In the genomic region with DNA sequence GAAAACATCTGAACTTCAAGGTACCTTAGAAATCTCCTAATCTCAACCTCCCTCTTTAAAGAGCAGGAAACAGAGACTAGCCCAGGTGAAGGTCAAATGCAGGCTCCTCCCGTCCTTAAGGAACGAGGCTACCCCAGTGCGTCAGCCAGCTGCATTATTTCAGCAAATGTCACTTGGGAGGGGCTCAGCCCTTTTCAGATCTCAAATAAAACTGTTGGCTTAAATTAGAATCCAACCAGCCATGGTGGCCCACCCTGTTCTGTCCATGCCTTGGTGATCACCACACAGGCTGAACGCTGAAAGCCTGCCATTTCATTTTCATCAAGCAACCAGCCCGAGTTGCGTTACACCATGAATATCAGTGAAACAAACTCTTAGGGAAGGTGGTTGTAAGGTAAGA, we compare ENCODE assay signal across 29 cellular contexts. TPM values are rescaled to one million over a fixed set of nuclear protein-coding genes. Genes with fewer than 3 reads are reported as not detected.
DNase-seq lines count a peak whose midpoint lies in the region; ATAC-seq, FAIRE-seq and TF ChIP-seq lines count a peak whose summit lies in the region.
"Had no signal": no experiment of that assay in that cellular context is flagged by ENCODE, and none has a peak within 500 bp of the region (broad histone marks: within the 10 kb centered on the region; RNA-seq: fewer than 3 reads in every experiment).

No MANE protein-coding gene starts in this region.

- no TSS peak for BruUV-seq in MCF 10A (replicated peaks; lab: Mats Ljungman, UMichigan)

- CTCF ChIA-PET in MCF 10A (lab: Yijun Ruan, JAX), result interaction anchor here (1.1 to 3.8 kb wide), 2 partner anchors 17 to 69 kb away, joined by 3 to 13 read pairs; no protein-coding TSS in a partner anchor
- CTCF ChIA-PET in activated B cell treated with CpG ODN at 0.5 μM for 24 hours (lab: Charles Lee), result interaction anchor here (0.9 kb wide), 1 partner anchor 18 kb away, joined by 3 read pairs; no protein-coding TSS in a partner anchor
- CTCF ChIA-PET in HEK293T (lab: Yijun Ruan, JAX), result no interaction called here

- no peak overlapping the region for H3K4me3 ChIP-seq in breast epithelium
- no peak overlapping the region for H3K4me3 ChIP-seq in tibial nerve
- no peak overlapping the region for H3K4me3 ChIP-seq in pancreas
- H3K4me3 ChIP-seq: body of pancreas, GM23248, heart right ventricle, SJCRH30, uterus had no signal

- no peaks in the 10 kb centered on the region for H3K36me3 Mint-ChIP-seq in MCF 10A (ENCODE audit: insufficient read depth, unreplicated experiment)
- peaks cover 72% of the 10 kb centered on the region for H3K36me3 Mint-ChIP-seq in activated B cell treated with CpG ODN at 0.5 μM for 24 hours (ENCODE audit: low read depth)
- peaks cover 26% of the 10 kb centered on the region for H3K36me3 Mint-ChIP-seq in memory B cell

- intact Hi-C loops in MCF 10A (cut with micrococcal nuclease), result no loop called here
- intact Hi-C loops in breast epithelium (cut with DNase I; ENCODE audit: low total_unique reads), result no loop called here
- intact Hi-C loops in activated B cell treated with CpG ODN at 0.5 μM for 24 hours (cut with micrococcal nuclease), result no loop called here
- intact Hi-C loops in pancreas (cut with DNase I), result no loop called here

- ATAC-seq in activated B cell treated with CpG ODN at 0.5 μM for 24 hours (ENCODE audit: low read depth) (no peak), memory B cell (ENCODE audit: low read depth) (no peak), pancreas (no peak)
- ATAC-seq: body of pancreas; heart right ventricle; stimulated activated naive CD8-positive, alpha-beta T cell treated with anti-CD3 and anti-CD28 coated beads, Interleukin-15, Interleukin-2, amounts not matched to agents 100 U/mL and 50 U/mL, for 24 hours had no signal

- H3K4me3 Mint-ChIP-seq in MCF 10A (ENCODE audit: unreplicated experiment) (no peak overlapping the region), activated B cell treated with CpG ODN at 0.5 μM for 24 hours (peak overlapping the region; percentile 33), memory B cell (no peak overlapping the region)
- H3K4me3 Mint-ChIP-seq: activated CD4-positive, alpha-beta T cell treated with anti-CD3 and anti-CD28 coated beads for 36 hours; nephron progenitor cell had no signal

- TF ChIP-seq POLR2A in breast epithelium (IDR thresholded peaks at IDR 0.05) (no peak), tibial nerve (IDR thresholded peaks at IDR 0.05) (no peak)

- H3K9me3 Mint-ChIP-seq in MCF 10A (ENCODE audit: unreplicated experiment) (no peaks in the 10 kb centered on the region), activated B cell treated with CpG ODN at 0.5 μM for 24 hours (no peaks in the 10 kb centered on the region), memory B cell (no peaks in the 10 kb centered on the region)
- H3K9me3 Mint-ChIP-seq: IgD-negative memory B cell, nephron progenitor cell had no signal

- H3K9me3 ChIP-seq in breast epithelium (no peaks in the 10 kb centered on the region), tibial nerve (no peaks in the 10 kb centered on the region), pancreas (no peaks in the 10 kb centered on the region)
- H3K9me3 ChIP-seq: body of pancreas, heart right ventricle, SJCRH30, uterus had no signal

- 71 to 81% methylated on average over 6 of the region's 6 CpGs for WGBS in tibial nerve, 2 donors
- WGBS in pancreas, 2 donors, result 70 to 74% methylated on average over 6 of the region's 6 CpGs

- H3K27me3 ChIP-seq in breast epithelium (no peaks in the 10 kb centered on the region), tibial nerve (no peaks in the 10 kb centered on the region), pancreas (no peaks in the 10 kb centered on the region)
- H3K27me3 ChIP-seq: body of pancreas, heart right ventricle, SJCRH30, uterus had no signal

- DNase-seq in MCF 10A (ENCODE audit: unreplicated experiment) (no peak), breast epithelium (ENCODE audit: low spot score in 2 of 2) (no peak), activated B cell treated with CpG ODN at 0.5 μM for 24 hours (no peak), memory B cell (ENCODE audit: low spot score in 2 of 2) (no peak), tibial nerve (ENCODE audit: low spot score in 2 of 2) (no peak), NCI-H2081 (lab: John Stamatoyannopoulos, UW) (no peak), HEK293T (ENCODE audit: extremely low spot score) (no peak), pancreas (no peak)
- DNase-seq: activated CD4-positive, alpha-beta T cell treated with anti-CD3 and anti-CD28 coated beads for 36 hours; AML-193; body of pancreas; cerebellar nuclear complex; COR-L47; DMS53; foreskin melanocyte; GM23248; heart right ventricle; midbrain; NCI-H146; NCI-H446 treated with DMSO at 0.1 percent for 48 hours; nephron progenitor cell; SJCRH30; stimulated activated naive CD8-positive, alpha-beta T cell treated with anti-CD3 and anti-CD28 coated beads, Interleukin-15, Interleukin-2, amounts not matched to agents 100 U/mL and 50 U/mL, for 24 hours; SW 1271; T-helper 9 cell; uterus had no signal

- H3K4me1 Mint-ChIP-seq in MCF 10A (ENCODE audit: insufficient read depth, unreplicated experiment) (peaks cover 22% of the 10 kb centered on the region), activated B cell treated with CpG ODN at 0.5 μM for 24 hours (peaks cover 88% of the 10 kb centered on the region), memory B cell (peaks cover 56% of the 10 kb centered on the region)
- H3K4me1 Mint-ChIP-seq: nephron progenitor cell had no signal

- H3K4me1 ChIP-seq in breast epithelium (peaks cover 19 to 22% of the 10 kb centered on the region in 2 donors), tibial nerve (peaks cover 0 to 99% (median 48%) of the 10 kb centered on the region in 4 donors), pancreas (peaks cover 0 to 4% (median 0%) of the 10 kb centered on the region in 3 donors)

- FAIRE-seq in pancreas (lab: Jason Lieb, UNC), result no peak
- FAIRE-seq: GM12892, keratinocyte had no signal

- H3K36me3 ChIP-seq in breast epithelium (no peaks in the 10 kb centered on the region), tibial nerve (peaks cover 0 to 12% (median 0%) of the 10 kb centered on the region in 3 donors), pancreas (no peaks in the 10 kb centered on the region)
- H3K36me3 ChIP-seq: uterus had no signal

- H3K27ac ChIP-seq in breast epithelium (peak overlapping the region in 1 of 2 donors; percentile 15), tibial nerve (peak overlapping the region; percentile 8 to 94 (median 56)), pancreas (no peak overlapping the region)
- H3K27ac ChIP-seq: body of pancreas, GM23248, SJCRH30 had no signal

- POLR2A ChIA-PET in MCF 10A (lab: Yijun Ruan, JAX) (interaction anchor here (1.7 to 1.8 kb wide), 2 partner anchors 9 to 13 kb away, joined by 5 to 11 read pairs; no protein-coding TSS in a partner anchor), activated B cell treated with CpG ODN at 0.5 μM for 24 hours (lab: Charles Lee) (interaction anchor here (3.4 kb wide), 1 partner anchor 9 kb away, joined by 12 read pairs; no protein-coding TSS in a partner anchor), HEK293T (lab: Yijun Ruan, JAX) (no interaction called here)

- TF ChIP-seq CTCF in MCF 10A (IDR thresholded peaks at IDR 0.05; ENCODE audit: unreplicated experiment), result no peak
- no peak for TF ChIP-seq CTCF in breast epithelium (IDR thresholded peaks at IDR 0.05)
- no peak for TF ChIP-seq CTCF in activated B cell treated with CpG ODN at 0.5 μM for 24 hours (IDR thresholded peaks at IDR 0.05)
- no peak for TF ChIP-seq CTCF in tibial nerve (IDR thresholded peaks at IDR 0.05)
- no peak for TF ChIP-seq CTCF in pancreas (IDR thresholded peaks at IDR 0.05)

- H3K27ac Mint-ChIP-seq in MCF 10A (ENCODE audit: low read depth, unreplicated experiment) (peak overlapping the region; percentile 58), activated B cell treated with CpG ODN at 0.5 μM for 24 hours (no peak overlapping the region), memory B cell (peak overlapping the region; percentile 62)
- H3K27ac Mint-ChIP-seq: activated CD4-positive, alpha-beta T cell treated with anti-CD3 and anti-CD28 coated beads for 36 hours; nephron progenitor cell had no signal

- TF ChIP-seq EP300 in tibial nerve (IDR thresholded peaks at IDR 0.05), result no peak

- H3K27me3 Mint-ChIP-seq in MCF 10A (ENCODE audit: insufficient read depth, unreplicated experiment) (no peaks in the 10 kb centered on the region), activated B cell treated with CpG ODN at 0.5 μM for 24 hours (no peaks in the 10 kb centered on the region), memory B cell (no peaks in the 10 kb centered on the region)
- H3K27me3 Mint-ChIP-seq: activated CD4-positive, alpha-beta T cell treated with anti-CD3 and anti-CD28 coated beads for 36 hours; IgD-negative memory B cell had no signal

TF ChIP-seq in HEK293T, 16 proteins besides CTCF, POLR2A, EP300 and RAD21:
- TF ChIP-seq FOXA1 (IDR thresholded peaks at IDR 0.05), result no peak
- no peak for TF ChIP-seq HDGF (IDR thresholded peaks at IDR 0.05; ENCODE audit: borderline replicate concordance)
- no peak for TF ChIP-seq ELF4 (IDR thresholded peaks at IDR 0.05)

RNA-seq across cellular contexts. Expression of a gene that starts 6.9 kb away (rescaled TPM):
- 8.9 and 9.5 TPM in 2 replicates for total RNA-seq in MCF 10A (2022)
- 100 to 1,000 TPM in 1 of 3 donors, 10 to 100 TPM in 2; 13.5 to 112 (median 22.0) TPM for total RNA-seq in breast epithelium
- 95.6 and 104 TPM in 2 replicates for total RNA-seq in activated B cell treated with CpG ODN at 0.5 μM for 24 hours
- total RNA-seq in tibial nerve, result 100 to 1,000 TPM in 1 of 4 donors, 10 to 100 TPM in 3; 71.0 to 106 (median 87.5) TPM
- total RNA-seq in pancreas, result 1 to 10 TPM in 5 of 6 donors, under 1 TPM in 1; 0.98 to 4.5 (median 2.5) TPM
- polyA plus RNA-seq in pancreas, result 1 to 10 TPM in 1 of 2 donors, under 1 TPM in 1; 0.54 to 1.5 TPM

RNA-seq across cellular contexts. Expression of a gene that starts 25.3 kb away (rescaled TPM):
- total RNA-seq in MCF 10A (2022), result 32.2 and 39.8 TPM in 2 replicates
- 10 to 100 TPM; 29.1 to 36.1 (median 33.6) TPM for total RNA-seq in breast epithelium
- total RNA-seq in activated B cell treated with CpG ODN at 0.5 μM for 24 hours, result 20.5 and 22.4 TPM in 2 replicates
- 10 to 100 TPM; 26.4 to 44.7 (median 34.6) TPM for total RNA-seq in tibial nerve
- 10 to 100 TPM in 4 of 6 donors, 1 to 10 TPM in 2; 8.8 to 16.6 (median 12.8) TPM for total RNA-seq in pancreas
- 10 to 100 TPM; 15.1 to 22.9 TPM for polyA plus RNA-seq in pancreas

Comparison
In these comparisons a context has a peak if more than half of its experiments do, and no peak if none do; other contexts are left out.
1. H3K27ac ChIP-seq: peak in tibial nerve (4 of 4); none in pancreas (0 of 4).